In genomic region chr22:45308624-45309421, GRCh38 we compare ENCODE assay signal across 8 cellular contexts. TPM values are rescaled to one million over a fixed set of nuclear protein-coding genes. Genes with fewer than 3 reads are reported as not detected.
DNase-seq lines count a peak whose midpoint lies in the region.

No MANE protein-coding gene starts in this region.

- H3K4me1 Mint-ChIP-seq in activated T-helper 2 cell treated with anti-CD3 and anti-CD28 coated beads, Interferon-gamma antibody, Interleukin-2, Interleukin-4, amounts not matched to agents 10 μg/mL and 5 μg/mL and 100 μg/mL, durations not matched to agents 14 hours and 24 hours and 36 hours (ENCODE audit: low read depth): peaks cover 29% of the 10 kb centered on the region

- H3K36me3 Mint-ChIP-seq in activated T-helper 2 cell treated with anti-CD3 and anti-CD28 coated beads, Interferon-gamma antibody, Interleukin-2, Interleukin-4, amounts not matched to agents 10 μg/mL and 5 μg/mL and 100 μg/mL, durations not matched to agents 14 hours and 24 hours and 36 hours (ENCODE audit: low read depth): peaks cover 25% of the 10 kb centered on the region

- intact Hi-C loops in activated T-helper 2 cell treated with anti-CD3 and anti-CD28 coated beads, Interferon-gamma antibody, Interleukin-2, Interleukin-4, amounts not matched to agents 10 μg/mL and 5 μg/mL and 100 μg/mL, durations not matched to agents 14 hours and 24 hours and 36 hours (cut with micrococcal nuclease): no loop called here

- peak overlapping the region; percentile 92 for H3K27ac Mint-ChIP-seq in activated T-helper 2 cell treated with anti-CD3 and anti-CD28 coated beads, Interferon-gamma antibody, Interleukin-2, Interleukin-4, amounts not matched to agents 10 μg/mL and 5 μg/mL and 100 μg/mL, durations not matched to agents 14 hours and 24 hours and 36 hours

- no peaks in the 10 kb centered on the region for H3K36me3 ChIP-seq in iPS DF 6.9 (ENCODE audit: control insufficient read depth, insufficient read depth, low read length)

- DNase-seq in stimulated activated CD4-positive, alpha-beta T cell treated with anti-CD3 and anti-CD28 coated beads, Interleukin-1b, Interleukin-23, amount 100 ng/mL, for 48 hours: peak; percentile 27
- no peak for DNase-seq in stimulated activated CD4-positive, alpha-beta T cell treated with anti-CD3 and anti-CD28 coated beads, Interleukin-4, amount 100 ng/mL, for 1 hour
- DNase-seq in activated T-helper 2 cell treated with anti-CD3 and anti-CD28 coated beads, Interferon-gamma antibody, Interleukin-2, Interleukin-4, amounts not matched to agents 10 μg/mL and 5 μg/mL and 100 μg/mL, durations not matched to agents 14 hours and 24 hours and 36 hours (ENCODE audit: low spot score): peak; percentile 12
- DNase-seq in iPS DF 6.9 (ENCODE audit: low read depth, low spot score) (no peak), NCI-H1930 (lab: John Stamatoyannopoulos, UW) (no peak), superior temporal gyrus (ENCODE audit: extremely low spot score) (no peak), NCI-H510A treated with DMSO at 0.1 percent for 48 hours (lab: John Stamatoyannopoulos, UW) (no peak)
- DNase-seq in stimulated activated CD8-positive, alpha-beta memory T cell treated with anti-CD3 and anti-CD28 coated beads, Interleukin-4, amount 100 ng/mL, for 48 hours: peak; percentile 44

- no peaks in the 10 kb centered on the region for H3K27me3 ChIP-seq in iPS DF 6.9 (ENCODE audit: control insufficient read depth, insufficient read depth, low read length)

- no CpG with 5 or more reads among the region's 28 CpGs for WGBS in iPS DF 6.9 (ENCODE audit: insufficient coverage, insufficient read length)

- peaks cover 1% of the 10 kb centered on the region for H3K4me1 ChIP-seq in iPS DF 6.9 (ENCODE audit: control insufficient read depth, insufficient read depth, low read length)

- H3K9me3 Mint-ChIP-seq in activated T-helper 2 cell treated with anti-CD3 and anti-CD28 coated beads, Interferon-gamma antibody, Interleukin-2, Interleukin-4, amounts not matched to agents 10 μg/mL and 5 μg/mL and 100 μg/mL, durations not matched to agents 14 hours and 24 hours and 36 hours: no peaks in the 10 kb centered on the region

- no peak overlapping the region for H3K27ac ChIP-seq in iPS DF 6.9 (ENCODE audit: low read length)

- H3K4me3 Mint-ChIP-seq in activated T-helper 2 cell treated with anti-CD3 and anti-CD28 coated beads, Interferon-gamma antibody, Interleukin-2, Interleukin-4, amounts not matched to agents 10 μg/mL and 5 μg/mL and 100 μg/mL, durations not matched to agents 14 hours and 24 hours and 36 hours (ENCODE audit: low read depth): peak overlapping the region; percentile 79

- H3K9me3 ChIP-seq in iPS DF 6.9 (ENCODE audit: control insufficient read depth, insufficient read depth, low read length): no peaks in the 10 kb centered on the region

- H3K4me3 ChIP-seq in iPS DF 6.9 (ENCODE audit: low read length): peak overlapping the region; percentile 25; the same call in 1 of the 2 replicates

- H3K27me3 Mint-ChIP-seq in activated T-helper 2 cell treated with anti-CD3 and anti-CD28 coated beads, Interferon-gamma antibody, Interleukin-2, Interleukin-4, amounts not matched to agents 10 μg/mL and 5 μg/mL and 100 μg/mL, durations not matched to agents 14 hours and 24 hours and 36 hours (ENCODE audit: low read depth): no peaks in the 10 kb centered on the region

RNA-seq across cellular contexts. Expression of gene FAM118A, which starts 0.9 kb away (rescaled TPM):
- 30.7 and 37.5 TPM in 2 replicates for total RNA-seq in activated T-helper 2 cell treated with anti-CD3 and anti-CD28 coated beads, Interferon-gamma antibody, Interleukin-2, Interleukin-4, amounts not matched to agents 10 μg/mL and 5 μg/mL and 100 μg/mL, durations not matched to agents 14 hours and 24 hours and 36 hours

RNA-seq across cellular contexts. Expression of gene UPK3A, which starts 24.1 kb away (rescaled TPM):
- not detected in 2 replicates for total RNA-seq in activated T-helper 2 cell treated with anti-CD3 and anti-CD28 coated beads, Interferon-gamma antibody, Interleukin-2, Interleukin-4, amounts not matched to agents 10 μg/mL and 5 μg/mL and 100 μg/mL, durations not matched to agents 14 hours and 24 hours and 36 hours

Comparison
In these comparisons a context has a peak if more than half of its experiments do, and no peak if none do; other contexts are left out.
1. DNase-seq: peak in stimulated activated CD4-positive, alpha-beta T cell treated with anti-CD3 and anti-CD28 coated beads, Interleukin-1b, Interleukin-23, amount 100 ng/mL, for 48 hours (single experiment), activated T-helper 2 cell treated with anti-CD3 and anti-CD28 coated beads, Interferon-gamma antibody, Interleukin-2, Interleukin-4, amounts not matched to agents 10 μg/mL and 5 μg/mL and 100 μg/mL, durations not matched to agents 14 hours and 24 hours and 36 hours (single experiment) and stimulated activated CD8-positive, alpha-beta memory T cell treated with anti-CD3 and anti-CD28 coated beads, Interleukin-4, amount 100 ng/mL, for 48 hours (single experiment); none in stimulated activated CD4-positive, alpha-beta T cell treated with anti-CD3 and anti-CD28 coated beads, Interleukin-4, amount 100 ng/mL, for 1 hour (single experiment), iPS DF 6.9 (single experiment), NCI-H1930 (0 of 2), superior temporal gyrus (single experiment) and NCI-H510A treated with DMSO at 0.1 percent for 48 hours (single experiment).